13 cellular contexts compared by ENCODE assay signal in genomic region chr2:53188846-53189245, GRCh38.
A peak's percentile ranks its signal among the peaks of the same experiment; 100 is the strongest.
DNase-seq lines count a peak whose midpoint lies in the region; ATAC-seq and TF ChIP-seq lines count a peak whose summit lies in the region.
"Had no signal": no experiment of that assay in that cellular context is flagged by ENCODE, and none has a peak within 500 bp of the region (broad histone marks: within the 10 kb centered on the region; RNA-seq: fewer than 3 reads in every experiment).

No MANE protein-coding gene starts in this region.

- DNase-seq in Caki2 (ENCODE audit: low read depth) (peak; percentile 9), MG63 (peak; percentile 31), nephron progenitor cell (no peak), ACHN (no peak), DMS 273 (lab: John Stamatoyannopoulos, UW; ENCODE audit: unreplicated experiment) (no peak)
- DNase-seq: CD8-positive, alpha-beta T cell; COR-L47; DMS53; GF-D8 had no signal

- no peak for ATAC-seq in GM21717 (IDR thresholded peaks at IDR 0.05; ENCODE audit: unreplicated experiment)
- ATAC-seq: CD8-positive, alpha-beta T cell had no signal

- H3K4me3 ChIP-seq in MG63 = no peak overlapping the region
- H3K4me3 ChIP-seq: GM23248 had no signal

- no peak overlapping the region for H3K4me3 Mint-ChIP-seq in brain
- peak overlapping the region; percentile 54 for H3K4me3 Mint-ChIP-seq in nephron progenitor cell
- H3K4me3 Mint-ChIP-seq: CD14-positive monocyte; CD8-positive, alpha-beta T cell had no signal

- in situ Hi-C loops in Caki2 (cut with HindIII; ENCODE audit: low pct_unique_long_range_greater_than_20kb, low sequenced_read_pairs) = no loop called here
- in situ Hi-C loops in ACHN (cut with HindIII; ENCODE audit: low pct_ligation_motif_present, low pct_unique_long_range_greater_than_20kb, low sequenced_read_pairs) = no loop called here

- H3K27me3 ChIP-seq in MG63 = no peaks in the 10 kb centered on the region

- peaks cover 0 to 6% (median 0%) of the 10 kb centered on the region in 5 experiments for H3K9me3 Mint-ChIP-seq in brain
- peaks cover 7% of the 10 kb centered on the region for H3K9me3 Mint-ChIP-seq in nephron progenitor cell
- H3K9me3 Mint-ChIP-seq: CD8-positive, alpha-beta T cell had no signal

- H3K27ac Mint-ChIP-seq in brain = peak overlapping the region in 4 of 5 experiments; percentile 2 to 79 (median 34)
- H3K27ac Mint-ChIP-seq in nephron progenitor cell = peak overlapping the region; percentile 62
- H3K27ac Mint-ChIP-seq: CD14-positive monocyte; CD8-positive, alpha-beta T cell had no signal

- H3K36me3 ChIP-seq in MG63 = no peaks in the 10 kb centered on the region

- TF ChIP-seq CTCF in brain (conservative IDR thresholded peaks at IDR 0.05) (no peak), nephron progenitor cell (IDR thresholded peaks at IDR 0.05) (no peak)

- H3K36me3 Mint-ChIP-seq in brain (no peaks in the 10 kb centered on the region), nephron progenitor cell (ENCODE audit: low read depth) (peaks cover 7% of the 10 kb centered on the region)
- H3K36me3 Mint-ChIP-seq: CD14-positive monocyte; CD8-positive, alpha-beta T cell had no signal

- peaks cover 26% of the 10 kb centered on the region for H3K4me1 Mint-ChIP-seq in brain
- peaks cover 60% of the 10 kb centered on the region for H3K4me1 Mint-ChIP-seq in nephron progenitor cell
- H3K4me1 Mint-ChIP-seq: CD14-positive monocyte had no signal

- no peaks in the 10 kb centered on the region for H3K9me3 ChIP-seq in MG63

- H3K27me3 Mint-ChIP-seq in brain (peaks cover under 1% of the 10 kb centered on the region), nephron progenitor cell (ENCODE audit: low read depth, poor library complexity) (no peaks in the 10 kb centered on the region)

Comparison
In these comparisons a context has a peak if more than half of its experiments do, and no peak if none do; other contexts are left out.
1. DNase-seq: peak in Caki2 (single experiment) and MG63 (single experiment); none in nephron progenitor cell (single experiment), ACHN (single experiment) and DMS 273 (single experiment).